ENCODE assay signal across 19 cellular contexts in genomic region chr13:83214452-83214851, GRCh38.
"Had no signal": no experiment of that assay in that cellular context is flagged by ENCODE, and none has a peak within 500 bp of the region (broad histone marks: within the 10 kb centered on the region; RNA-seq: fewer than 3 reads in every experiment).

No MANE protein-coding gene starts in this region.

- H3K4me1 ChIP-seq: colonic mucosa, right atrium auricular region had no signal

- DNase-seq: colonic mucosa; effector CD4-positive, alpha-beta T cell; endodermal cell; erythroblast; foreskin melanocyte; head of caudate nucleus; kidney glomerular epithelial cell; mucosa of descending colon; naive thymus-derived CD8-positive, alpha-beta T cell; ovary; sigmoid colon; stimulated activated CD4-positive, alpha-beta T cell treated with anti-CD3 and anti-CD28 coated beads, Interleukin-2, amount 100 ng/mL, for 48 hours; stimulated activated naive CD4-positive, alpha-beta T cell treated with Interleukin-2 at 50 U/mL for 16 hours; trophoblast cell had no signal

- H2AFZ ChIP-seq: hepatocyte had no signal

- H3K9me3 ChIP-seq: colonic mucosa, ovary had no signal

- H3K4me2 ChIP-seq: hepatocyte, smooth muscle cell had no signal

- H3K79me2 ChIP-seq: hepatocyte had no signal

- H3K4me3 ChIP-seq: colonic mucosa, hepatocyte, mucosa of descending colon, ovary, right atrium auricular region, sigmoid colon, smooth muscle cell had no signal

- H3K27me3 ChIP-seq: colonic mucosa, hepatocyte, ovary, right atrium auricular region, sigmoid colon had no signal

- ATAC-seq: mucosa of descending colon; naive thymus-derived CD8-positive, alpha-beta T cell had no signal

- FAIRE-seq: endothelial cell of umbilical vein, islet of Langerhans had no signal

- H3K36me3 ChIP-seq: colonic mucosa, ovary, right atrium auricular region, sigmoid colon had no signal

- H3K27ac ChIP-seq: colonic mucosa, hepatocyte, ovary, right atrium auricular region, sigmoid colon had no signal
